In the genomic region with DNA sequence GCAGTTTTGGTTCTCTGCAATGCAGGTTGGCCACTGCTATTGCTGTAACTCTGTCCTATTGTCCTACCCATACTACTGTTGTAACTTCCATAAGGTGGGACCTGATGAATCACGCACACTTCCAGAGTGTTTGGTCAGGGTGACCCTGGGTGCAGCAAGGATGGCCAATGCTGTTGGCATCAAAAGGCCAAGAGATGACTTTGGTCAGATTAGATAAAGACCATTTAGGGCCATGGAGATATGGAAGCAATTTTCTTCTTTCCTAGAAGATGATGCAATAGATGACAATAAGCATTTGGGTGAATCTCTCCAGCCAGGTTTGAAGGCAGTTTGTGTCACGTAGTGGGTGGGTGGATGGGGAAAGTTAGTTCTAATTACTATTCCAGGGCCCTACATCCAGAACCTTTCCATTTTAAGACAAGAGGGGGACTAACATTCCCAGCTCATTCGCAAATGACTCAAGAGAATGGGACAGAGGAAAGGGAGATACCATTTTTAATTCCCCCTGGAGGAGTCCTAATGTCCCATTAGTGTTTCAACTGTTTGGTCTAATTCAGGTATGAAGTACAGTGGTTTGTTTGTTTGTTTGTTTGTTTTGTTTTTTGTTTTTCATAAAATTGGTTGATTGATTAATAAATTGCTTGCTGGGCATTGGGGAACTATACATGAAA, we compare ENCODE assay signal across 20 cellular contexts.
"Had no signal": no experiment of that assay in that cellular context is flagged by ENCODE, and none has a peak within 500 bp of the region (broad histone marks: within the 10 kb centered on the region; RNA-seq: fewer than 3 reads in every experiment).

No MANE protein-coding gene starts in this region.

- H3K4me3 ChIP-seq: cardiac muscle cell, left lung, ovary, prostate gland, spleen, upper lobe of right lung had no signal

- H3K27me3 ChIP-seq: cardiac muscle cell, neutrophil, ovary, spleen had no signal

- H3K9me3 ChIP-seq: left lung, neutrophil, ovary, prostate gland, spleen, upper lobe of right lung had no signal

- H3K4me1 Mint-ChIP-seq: activated CD4-positive, alpha-beta T cell treated with anti-CD3 and anti-CD28 coated beads, Interleukin-2, amount 10 ng/mL, durations not matched to agents 24 days and 14 days; activated naive CD8-positive, alpha-beta T cell treated with anti-CD3 and anti-CD28 coated beads, Interleukin-2, amount 50 U/mL, for 24 hours had no signal

- H3K27ac ChIP-seq: cardiac muscle cell, left lung, neutrophil, ovary, upper lobe of right lung had no signal

- H3K36me3 Mint-ChIP-seq: activated CD8-positive, alpha-beta memory T cell treated with anti-CD3 and anti-CD28 coated beads, Interleukin-2, amount 10 ng/mL, durations not matched to agents 7 days and 5 days had no signal

- H3K4me1 ChIP-seq: left lung, prostate gland, spleen, upper lobe of right lung had no signal

- DNase-seq: activated CD4-positive, alpha-beta memory T cell treated with anti-CD3 and anti-CD28 coated beads, Interleukin-2, amount 10 ng/mL, durations not matched to agents 7 days and 5 days; activated CD4-positive, alpha-beta T cell treated with anti-CD3 and anti-CD28 coated beads, Interleukin-2, amount 10 ng/mL, durations not matched to agents 24 days and 14 days; activated CD8-positive, alpha-beta memory T cell treated with anti-CD3 and anti-CD28 coated beads, Interleukin-2, amount 10 ng/mL, durations not matched to agents 7 days and 5 days; activated gamma-delta T cell; activated naive CD4-positive, alpha-beta T cell treated with anti-CD3 and anti-CD28 coated beads, Interleukin-2, amount 50 U/mL, for 16 hours; activated naive CD8-positive, alpha-beta T cell treated with anti-CD3 and anti-CD28 coated beads, Interleukin-2, amount 50 U/mL, for 24 hours; activated T-cell treated with anti-CD3 and anti-CD28 coated beads for 4 hours; foreskin melanocyte; left lung; ovary; spleen; stimulated activated CD4-positive, alpha-beta T cell treated with anti-CD3 and anti-CD28 coated beads, Interleukin-4, amount 100 ng/mL, for 24 hours; stimulated activated naive CD8-positive, alpha-beta T cell treated with anti-CD3 and anti-CD28 coated beads, Interleukin-15, Interleukin-2, amounts not matched to agents 100 U/mL and 50 U/mL, for 24 hours; upper lobe of right lung had no signal

- H3K27ac Mint-ChIP-seq: activated CD4-positive, alpha-beta memory T cell treated with anti-CD3 and anti-CD28 coated beads, Interleukin-2, amount 10 ng/mL, durations not matched to agents 7 days and 5 days; activated CD4-positive, alpha-beta T cell treated with anti-CD3 and anti-CD28 coated beads, Interleukin-2, amount 10 ng/mL, durations not matched to agents 24 days and 14 days; activated CD8-positive, alpha-beta memory T cell treated with anti-CD3 and anti-CD28 coated beads, Interleukin-2, amount 10 ng/mL, durations not matched to agents 7 days and 5 days; activated naive CD8-positive, alpha-beta T cell treated with anti-CD3 and anti-CD28 coated beads, Interleukin-2, amount 50 U/mL, for 24 hours; activated T-helper 1 cell treated with anti-CD3 and anti-CD28 coated beads, Interleukin-12 subunit alpha, Interleukin-12 subunit beta, Interleukin-2, Interleukin-4 antibody, amounts not matched to agents 30 ng/mL and 10 ng/mL and 1 ng/mL, durations not matched to agents 14 hours and 24 hours and 36 hours had no signal

- H3K4me3 Mint-ChIP-seq: activated CD4-positive, alpha-beta memory T cell treated with anti-CD3 and anti-CD28 coated beads, Interleukin-2, amount 10 ng/mL, durations not matched to agents 7 days and 5 days; activated CD4-positive, alpha-beta T cell treated with anti-CD3 and anti-CD28 coated beads, Interleukin-2, amount 10 ng/mL, durations not matched to agents 24 days and 14 days; activated CD8-positive, alpha-beta memory T cell treated with anti-CD3 and anti-CD28 coated beads, Interleukin-2, amount 10 ng/mL, durations not matched to agents 7 days and 5 days; activated naive CD8-positive, alpha-beta T cell treated with anti-CD3 and anti-CD28 coated beads, Interleukin-2, amount 50 U/mL, for 24 hours; activated T-helper 1 cell treated with anti-CD3 and anti-CD28 coated beads, Interleukin-12 subunit alpha, Interleukin-12 subunit beta, Interleukin-2, Interleukin-4 antibody, amounts not matched to agents 30 ng/mL and 10 ng/mL and 1 ng/mL, durations not matched to agents 14 hours and 24 hours and 36 hours; nephron had no signal

- H3K9me3 Mint-ChIP-seq: activated CD4-positive, alpha-beta memory T cell treated with anti-CD3 and anti-CD28 coated beads, Interleukin-2, amount 10 ng/mL, durations not matched to agents 7 days and 5 days; activated CD4-positive, alpha-beta T cell treated with anti-CD3 and anti-CD28 coated beads, Interleukin-2, amount 10 ng/mL, durations not matched to agents 24 days and 14 days; activated naive CD8-positive, alpha-beta T cell treated with anti-CD3 and anti-CD28 coated beads, Interleukin-2, amount 50 U/mL, for 24 hours; activated T-helper 1 cell treated with anti-CD3 and anti-CD28 coated beads, Interleukin-12 subunit alpha, Interleukin-12 subunit beta, Interleukin-2, Interleukin-4 antibody, amounts not matched to agents 30 ng/mL and 10 ng/mL and 1 ng/mL, durations not matched to agents 14 hours and 24 hours and 36 hours; nephron had no signal

- H3K36me3 ChIP-seq: cardiac muscle cell, left lung, neutrophil, ovary, prostate gland, spleen, upper lobe of right lung had no signal

- ATAC-seq: activated CD4-positive, CD25-positive, alpha-beta regulatory T cell treated with anti-CD3 and anti-CD28 coated beads, Interleukin-2, amount 50 U/mL, for 24 hours; activated CD8-positive, alpha-beta memory T cell treated with anti-CD3 and anti-CD28 coated beads, Interleukin-2, amount 10 ng/mL, durations not matched to agents 7 days and 5 days; activated naive CD8-positive, alpha-beta T cell treated with anti-CD3 and anti-CD28 coated beads, Interleukin-2, amount 50 U/mL, for 24 hours; stimulated activated naive CD8-positive, alpha-beta T cell treated with anti-CD3 and anti-CD28 coated beads, Interleukin-15, Interleukin-2, amounts not matched to agents 100 U/mL and 50 U/mL, for 24 hours had no signal
